In the genomic region with DNA sequence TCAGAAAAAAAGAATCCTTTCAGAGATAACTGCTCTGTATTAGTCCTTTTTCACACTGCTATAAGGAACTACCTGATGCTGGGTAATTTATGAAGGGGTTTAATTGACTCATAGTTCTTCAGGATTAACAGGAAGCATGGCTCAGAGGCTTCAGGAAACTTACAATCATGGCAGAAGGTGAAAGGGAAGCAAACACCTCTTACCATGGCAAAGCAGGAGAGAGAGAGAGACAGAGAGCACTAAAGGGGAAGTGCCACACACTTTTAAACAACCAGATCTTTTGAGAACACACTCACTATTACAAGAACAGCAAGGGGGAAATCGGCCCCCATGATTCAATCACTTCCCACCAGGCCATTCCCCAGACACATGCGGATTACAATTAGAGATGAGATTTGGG, we compare ENCODE assay signal across 1 cellular context.
TF ChIP-seq lines count a peak whose summit lies in the region.

No MANE protein-coding gene starts in this region.

TF ChIP-seq in A549, 52 proteins besides CTCF, POLR2A, EP300 and RAD21 (continued from another document):
- TF ChIP-seq FOSL2 (IDR thresholded peaks at IDR 0.05) = no peak
- no peak for TF ChIP-seq FOSL2 (CRISPR knock-in tag; IDR thresholded peaks at IDR 0.05)
- no peak for TF ChIP-seq ZSCAN20 (CRISPR knock-in tag; IDR thresholded peaks at IDR 0.05)
- TF ChIP-seq BHLHE40 (IDR thresholded peaks at IDR 0.05; ENCODE audit: low read depth, low read length) = no peak
- TF ChIP-seq FOXS1 (CRISPR knock-in tag; IDR thresholded peaks at IDR 0.05) = no peak
TF ChIP-seq in A549: peak in this region for 0.
